In the genomic region with DNA sequence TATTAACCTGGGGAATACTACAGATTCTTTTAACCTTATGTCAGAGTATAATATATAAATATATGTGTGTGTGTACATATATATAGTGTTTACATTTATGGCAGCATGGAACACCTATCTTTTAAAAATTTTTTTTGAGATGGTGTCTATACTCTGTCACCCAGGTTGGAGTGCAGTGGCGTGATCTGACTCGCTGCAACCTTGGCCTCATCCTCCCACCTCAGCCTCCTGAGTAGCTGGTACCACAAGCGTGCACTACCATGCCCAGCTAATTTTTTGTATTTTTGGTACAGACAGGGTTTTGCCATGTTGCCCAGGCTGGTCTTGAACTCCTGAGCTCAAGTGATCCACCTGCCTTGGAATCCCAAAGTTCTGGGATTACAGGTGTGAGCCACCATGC, we compare ENCODE assay signal across 17 cellular contexts. TPM values are rescaled to one million over a fixed set of nuclear protein-coding genes. Genes with fewer than 3 reads are reported as not detected.
DNase-seq lines count a peak whose midpoint lies in the region; ATAC-seq lines count a peak whose summit lies in the region.
"Had no signal": no experiment of that assay in that cellular context is flagged by ENCODE, and none has a peak within 500 bp of the region (broad histone marks: within the 10 kb centered on the region; RNA-seq: fewer than 3 reads in every experiment).

No MANE protein-coding gene starts in this region.

- no peak overlapping the region for H3K27ac Mint-ChIP-seq in activated T-cell treated with anti-CD3 and anti-CD28 coated beads, Interleukin-2, amount 50 U/mL, for 72 hours
- peak overlapping the region; percentile 87 for H3K27ac Mint-ChIP-seq in T-helper 17 cell
- H3K27ac Mint-ChIP-seq in activated T-helper 17 cell treated with anti-CD3 and anti-CD28 coated beads, Interleukin-2, amount 50 U/mL, for 72 hours, result peak overlapping the region; percentile 85
- H3K27ac Mint-ChIP-seq: CD4-positive, CD25-positive, alpha-beta regulatory T cell had no signal

- no peaks in the 10 kb centered on the region for H3K36me3 Mint-ChIP-seq in activated T-cell treated with anti-CD3 and anti-CD28 coated beads, Interleukin-2, amount 50 U/mL, for 72 hours (ENCODE audit: insufficient read depth in 2 of 2)
- H3K36me3 Mint-ChIP-seq in T-helper 17 cell (ENCODE audit: low read depth), result peaks cover 2% of the 10 kb centered on the region
- H3K36me3 Mint-ChIP-seq in activated T-helper 17 cell treated with anti-CD3 and anti-CD28 coated beads, Interleukin-2, amount 50 U/mL, for 72 hours (ENCODE audit: low read depth), result no peaks in the 10 kb centered on the region
- H3K36me3 Mint-ChIP-seq: CD4-positive, CD25-positive, alpha-beta regulatory T cell had no signal

- DNase-seq in activated T-cell treated with anti-CD3 and anti-CD28 coated beads, Interleukin-2, amount 50 U/mL, for 72 hours, result peak; percentile 16 to 44
- DNase-seq in activated T-cell treated with anti-CD3 and anti-CD28 coated beads, Interleukin-2, amount 50 U/mL, for 1 hour, result no peak
- DNase-seq in T-helper 17 cell, result no peak
- no peak for DNase-seq in stimulated activated naive CD8-positive, alpha-beta T cell treated with anti-CD3 and anti-CD28 coated beads, Interleukin-15, Interleukin-2, amounts not matched to agents 100 U/mL and 50 U/mL, for 24 hours
- DNase-seq in NOMO-1 treated with DMSO at 0.1 percent for 48 hours (lab: John Stamatoyannopoulos, UW; ENCODE audit: unreplicated experiment), result no peak
- no peak for DNase-seq in NCI-H510A (lab: John Stamatoyannopoulos, UW)
- DNase-seq: ACHN, Calu3, DMS 273 treated with DMSO at 0.1 percent for 48 hours had no signal

- peak; percentile 59 to 67 for ATAC-seq in activated T-cell treated with anti-CD3 and anti-CD28 coated beads, Interleukin-2, amount 50 U/mL, for 72 hours (replicated peaks in 1 of 2)
- no peak for ATAC-seq in T-helper 17 cell
- ATAC-seq in activated T-helper 17 cell treated with anti-CD3 and anti-CD28 coated beads, Interleukin-2, amount 50 U/mL, for 72 hours (replicated peaks), result peak; percentile 67
- ATAC-seq in stimulated activated naive CD8-positive, alpha-beta T cell treated with anti-CD3 and anti-CD28 coated beads, Interleukin-15, Interleukin-2, amounts not matched to agents 100 U/mL and 50 U/mL, for 24 hours, result peak; percentile 30

- no peaks in the 10 kb centered on the region for H3K9me3 ChIP-seq in T-helper 17 cell (ENCODE audit: control insufficient read depth, low read length, poor library complexity, severe bottlenecking)
- H3K9me3 ChIP-seq: BLaER1 treated with 17β-estradiol and CSF1 and Interleukin-3, amounts not matched to agents 10 nM and 100 nM; HAP-1 had no signal

- H3K9me3 Mint-ChIP-seq in activated T-cell treated with anti-CD3 and anti-CD28 coated beads, Interleukin-2, amount 50 U/mL, for 72 hours, result no peaks in the 10 kb centered on the region
- no peaks in the 10 kb centered on the region for H3K9me3 Mint-ChIP-seq in activated T-helper 17 cell treated with anti-CD3 and anti-CD28 coated beads, Interleukin-2, amount 50 U/mL, for 72 hours

- H3K27me3 Mint-ChIP-seq in activated T-cell treated with anti-CD3 and anti-CD28 coated beads, Interleukin-2, amount 50 U/mL, for 72 hours (ENCODE audit: low read depth), result no peaks in the 10 kb centered on the region
- H3K27me3 Mint-ChIP-seq in T-helper 17 cell, result no peaks in the 10 kb centered on the region
- H3K27me3 Mint-ChIP-seq in activated T-helper 17 cell treated with anti-CD3 and anti-CD28 coated beads, Interleukin-2, amount 50 U/mL, for 72 hours, result no peaks in the 10 kb centered on the region
- H3K27me3 Mint-ChIP-seq: CD4-positive, CD25-positive, alpha-beta regulatory T cell had no signal

- peaks cover 41% of the 10 kb centered on the region for H3K4me1 Mint-ChIP-seq in activated T-cell treated with anti-CD3 and anti-CD28 coated beads, Interleukin-2, amount 50 U/mL, for 72 hours (ENCODE audit: low read depth)
- H3K4me1 Mint-ChIP-seq in T-helper 17 cell, result peaks cover 9% of the 10 kb centered on the region
- peaks cover 22% of the 10 kb centered on the region for H3K4me1 Mint-ChIP-seq in activated T-helper 17 cell treated with anti-CD3 and anti-CD28 coated beads, Interleukin-2, amount 50 U/mL, for 72 hours

- peak overlapping the region in 1 of 2 donors; percentile 60 for H3K4me3 Mint-ChIP-seq in activated T-cell treated with anti-CD3 and anti-CD28 coated beads, Interleukin-2, amount 50 U/mL, for 72 hours
- H3K4me3 Mint-ChIP-seq in T-helper 17 cell, result no peak overlapping the region
- H3K4me3 Mint-ChIP-seq in activated T-helper 17 cell treated with anti-CD3 and anti-CD28 coated beads, Interleukin-2, amount 50 U/mL, for 72 hours, result peak overlapping the region; percentile 67
- H3K4me3 Mint-ChIP-seq: CD4-positive, CD25-positive, alpha-beta regulatory T cell had no signal

RNA-seq across cellular contexts. Expression of gene ERICH6, which starts 18.5 kb away (rescaled TPM):
- total RNA-seq in activated T-cell treated with anti-CD3 and anti-CD28 coated beads, Interleukin-2, amount 50 U/mL, for 72 hours, result under 1 TPM in 1 of 2 donors, not detected in 1; 0.19 TPM
- total RNA-seq in T-helper 17 cell, result 1 to 10 TPM in 1 of 2 donors, under 1 TPM in 1; 0.92 to 1.6 TPM
- under 1 TPM in 1 of 2 donors, not detected in 1; 0.21 TPM for total RNA-seq in activated T-helper 17 cell treated with anti-CD3 and anti-CD28 coated beads, Interleukin-2, amount 50 U/mL, for 72 hours
- total RNA-seq: A172; Calu3; CD4-positive, CD25-positive, alpha-beta regulatory T cell; Daoy; H1; HT1080 had no signal

RNA-seq across cellular contexts. Expression of gene SIAH2, which starts 40.7 kb away (rescaled TPM):
- total RNA-seq in activated T-cell treated with anti-CD3 and anti-CD28 coated beads, Interleukin-2, amount 50 U/mL, for 72 hours, result 100 to 1,000 TPM in 1 of 2 donors, 10 to 100 TPM in 1; 91.2 to 124 TPM
- 10 to 100 TPM; 44.2 to 70.9 TPM for total RNA-seq in T-helper 17 cell
- 10 to 100 TPM; 42.8 to 92.4 TPM for total RNA-seq in activated T-helper 17 cell treated with anti-CD3 and anti-CD28 coated beads, Interleukin-2, amount 50 U/mL, for 72 hours

Comparison
In these comparisons a context has a peak if more than half of its experiments do, and no peak if none do; other contexts are left out.
1. DNase-seq: peak in activated T-cell treated with anti-CD3 and anti-CD28 coated beads, Interleukin-2, amount 50 U/mL, for 72 hours (2 of 2); none in activated T-cell treated with anti-CD3 and anti-CD28 coated beads, Interleukin-2, amount 50 U/mL, for 1 hour (single experiment), T-helper 17 cell (0 of 3), stimulated activated naive CD8-positive, alpha-beta T cell treated with anti-CD3 and anti-CD28 coated beads, Interleukin-15, Interleukin-2, amounts not matched to agents 100 U/mL and 50 U/mL, for 24 hours (single experiment), NOMO-1 treated with DMSO at 0.1 percent for 48 hours (single experiment) and NCI-H510A (single experiment).